In the genomic region with DNA sequence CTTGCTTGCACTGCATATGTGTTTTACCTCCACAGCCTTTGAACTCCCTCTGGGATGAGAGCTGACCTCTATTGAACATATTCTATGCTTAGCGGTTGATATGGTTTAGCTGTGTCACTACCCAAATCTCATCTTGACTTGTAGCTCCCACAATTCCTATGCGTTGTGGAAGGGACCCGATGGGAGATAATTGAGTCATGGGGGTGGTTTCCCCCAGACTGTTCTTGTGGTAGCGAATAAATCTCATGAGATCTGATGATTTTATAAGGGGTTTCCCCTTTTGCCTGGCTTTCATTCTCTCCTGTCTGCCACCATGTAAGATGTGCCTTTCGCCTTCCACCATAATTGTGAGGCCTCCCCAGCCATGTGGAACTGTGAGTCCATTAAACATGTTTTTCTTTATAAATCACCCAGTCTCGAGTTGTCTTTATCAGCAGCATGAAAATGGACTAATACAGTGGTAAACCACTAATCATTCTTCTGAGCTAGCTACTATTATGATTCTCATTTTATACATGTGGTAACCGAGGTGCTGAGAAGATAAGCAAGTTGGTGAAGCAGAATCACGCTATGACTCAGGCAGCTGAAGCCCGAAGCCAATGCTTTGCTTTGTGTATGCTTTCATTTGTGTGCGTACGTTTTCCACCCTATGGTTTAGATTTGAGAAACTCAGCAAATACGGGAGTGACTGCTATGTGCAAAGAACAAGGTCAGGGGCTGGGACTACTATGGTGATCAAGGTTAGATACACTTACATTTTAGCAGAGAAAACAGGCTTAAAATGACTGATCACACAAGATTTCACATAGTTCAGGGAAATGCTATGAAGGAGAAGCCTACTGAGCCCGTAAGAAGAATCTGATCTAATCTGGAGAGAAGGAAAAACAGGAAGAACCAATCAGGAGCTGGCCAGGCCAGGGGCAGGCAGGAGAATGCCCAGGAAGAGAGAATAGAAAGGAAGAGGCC, we compare ENCODE assay signal across 8 cellular contexts.
A peak's percentile ranks its signal among the peaks of the same experiment; 100 is the strongest.
DNase-seq lines count a peak whose midpoint lies in the region; ATAC-seq and TF ChIP-seq lines count a peak whose summit lies in the region.

No MANE protein-coding gene starts in this region.

- intact Hi-C loops in psoas muscle (cut with DNase I) = no loop called here

- POLR2A ChIA-PET in AG04450 (lab: Yijun Ruan, JAX) = no interaction called here

- WGBS in psoas muscle, 3 donors = 89 to 90% (median 89%) methylated on average over 13 of the region's 13 CpGs
- 89% methylated on average over 13 of the region's 13 CpGs for WGBS in suprapubic skin

- H3K9me3 ChIP-seq in AG04450 (ENCODE audit: control insufficient read depth, insufficient read depth, low read length) (no peaks in the 10 kb centered on the region), psoas muscle (no peaks in the 10 kb centered on the region), suprapubic skin (no peaks in the 10 kb centered on the region)

- H3K4me3 ChIP-seq in AG04450 (ENCODE audit: low read depth, low read length) = no peak overlapping the region
- no peak overlapping the region for H3K4me3 ChIP-seq in psoas muscle
- H3K4me3 ChIP-seq in suprapubic skin = no peak overlapping the region

- H3K9me3 Mint-ChIP-seq in activated naive CD4-positive, alpha-beta T cell treated with anti-CD3 and anti-CD28 coated beads, Interleukin-2, amount 50 U/mL, for 72 hours = peaks cover 0 to 10% of the 10 kb centered on the region in 2 donors

- CTCF ChIA-PET in AG04450 (lab: Charles Lee) = interaction anchor here (0.6 to 1.6 kb wide), 3 partner anchors 10 to 406 kb away, joined by 3 to 8 read pairs (median 4); no protein-coding TSS in a partner anchor

- H3K27ac ChIP-seq in AG04450 (ENCODE audit: low read depth, low read length) (peak overlapping the region; percentile 25), psoas muscle (peak overlapping the region; percentile 98), suprapubic skin (no peak overlapping the region)

- TF ChIP-seq CTCF in AG04450 (IDR thresholded peaks at IDR 0.05; ENCODE audit: low read depth, low read length) (no peak), psoas muscle (IDR thresholded peaks at IDR 0.05) (no peak), suprapubic skin (IDR thresholded peaks at IDR 0.05) (no peak)

- TF ChIP-seq EP300 in suprapubic skin (IDR thresholded peaks at IDR 0.05) = no peak

- DNase-seq in AG04450 (ENCODE audit: low read depth, low spot score) (peak; percentile 21), psoas muscle (no peak), suprapubic skin (ENCODE audit: low spot score in 2 of 2) (no peak), GOT3 (lab: John Stamatoyannopoulos, UW) (no peak), NCI-H2227 treated with DMSO at 0.1 percent for 48 hours (lab: John Stamatoyannopoulos, UW) (no peak)
- peak; percentile 51 to 71 for DNase-seq in activated naive CD4-positive, alpha-beta T cell treated with anti-CD3 and anti-CD28 coated beads, Interleukin-2, amount 50 U/mL, for 72 hours (ENCODE audit: low spot score in 2 of 2)

- peaks cover 13 to 60% of the 10 kb centered on the region in 2 donors for H3K36me3 Mint-ChIP-seq in activated naive CD4-positive, alpha-beta T cell treated with anti-CD3 and anti-CD28 coated beads, Interleukin-2, amount 50 U/mL, for 72 hours

- H3K36me3 ChIP-seq in psoas muscle (ENCODE audit: insufficient read depth in 1 of 2, low read depth in 1 of 2) (peaks cover 2 to 14% of the 10 kb centered on the region in 2 donors), suprapubic skin (peaks cover 17% of the 10 kb centered on the region)

- peak overlapping the region; percentile 89 to 97 for H3K27ac Mint-ChIP-seq in activated naive CD4-positive, alpha-beta T cell treated with anti-CD3 and anti-CD28 coated beads, Interleukin-2, amount 50 U/mL, for 72 hours

- TF ChIP-seq POLR2A in suprapubic skin (IDR thresholded peaks at IDR 0.05) = no peak

- ATAC-seq in GM19468 (IDR thresholded peaks at IDR 0.05; ENCODE audit: extremely low read depth, unreplicated experiment) (peak; percentile 93), HG03521 (IDR thresholded peaks at IDR 0.05; ENCODE audit: unreplicated experiment) (peak; percentile 97), psoas muscle (no peak)
- peak; percentile 88 to 95 for ATAC-seq in activated naive CD4-positive, alpha-beta T cell treated with anti-CD3 and anti-CD28 coated beads, Interleukin-2, amount 50 U/mL, for 72 hours

- H3K27me3 ChIP-seq in AG04450 (ENCODE audit: control insufficient read depth, insufficient read depth, low read length) (no peaks in the 10 kb centered on the region), psoas muscle (ENCODE audit: insufficient read depth in 3 of 3, low read length in 2 of 3) (no peaks in the 10 kb centered on the region), suprapubic skin (no peaks in the 10 kb centered on the region)

- peaks cover 48% of the 10 kb centered on the region for H3K4me1 ChIP-seq in psoas muscle
- H3K4me1 ChIP-seq in suprapubic skin = peaks cover 5% of the 10 kb centered on the region

Comparison
In these comparisons a context has a peak if more than half of its experiments do, and no peak if none do; other contexts are left out.
1. DNase-seq: peak in AG04450 (single experiment) and activated naive CD4-positive, alpha-beta T cell treated with anti-CD3 and anti-CD28 coated beads, Interleukin-2, amount 50 U/mL, for 72 hours (2 of 2); none in psoas muscle (0 of 2), suprapubic skin (0 of 2), GOT3 (single experiment) and NCI-H2227 treated with DMSO at 0.1 percent for 48 hours (single experiment).
2. ATAC-seq: peak in GM19468 (single experiment), HG03521 (single experiment) and activated naive CD4-positive, alpha-beta T cell treated with anti-CD3 and anti-CD28 coated beads, Interleukin-2, amount 50 U/mL, for 72 hours (2 of 2); none in psoas muscle (0 of 4).